In the genomic region with DNA sequence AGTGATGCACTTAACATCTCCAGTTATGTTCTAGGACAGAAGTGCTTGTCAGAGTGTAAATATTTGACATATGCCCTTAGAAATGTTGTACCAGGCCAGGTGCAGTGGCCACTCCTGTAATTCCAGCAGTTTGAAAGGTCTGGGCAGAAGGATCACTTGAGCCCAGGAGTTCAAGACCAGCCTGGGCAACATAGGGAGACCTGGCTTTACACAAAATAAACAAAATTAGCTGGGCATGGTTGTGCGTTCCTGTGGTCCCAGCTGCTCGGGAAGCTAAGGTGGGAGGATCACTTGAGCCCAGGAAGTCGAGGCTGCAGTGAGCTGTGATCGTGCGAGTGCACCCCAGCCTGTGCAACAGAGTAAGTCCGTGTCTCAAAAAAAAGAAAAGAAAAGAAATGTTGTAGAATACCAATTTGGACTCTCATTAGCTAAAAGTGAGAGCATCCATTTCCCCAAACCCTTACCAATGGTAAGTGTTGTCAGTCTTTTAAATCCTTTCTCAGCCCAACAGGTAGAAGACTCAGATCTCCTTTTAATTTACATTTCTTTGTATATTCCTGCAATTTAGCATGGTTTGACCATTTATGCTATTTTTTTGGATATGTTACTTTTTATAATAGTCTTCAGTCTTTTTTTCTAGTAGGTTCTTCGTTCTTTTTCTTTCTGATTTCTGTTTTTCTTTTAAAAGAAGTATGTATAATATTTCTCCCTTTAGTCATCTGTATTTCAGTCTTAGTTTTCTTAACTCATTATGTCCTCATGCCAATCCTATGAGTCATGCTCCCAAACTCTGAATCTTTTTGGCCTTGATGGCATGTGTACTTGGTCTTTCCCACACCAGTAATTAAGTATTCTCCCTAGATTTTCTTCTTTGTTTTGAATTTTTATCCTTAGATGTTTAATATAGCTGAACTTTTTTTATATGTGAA, we compare ENCODE assay signal across 10 cellular contexts.
A peak's percentile ranks its signal among the peaks of the same experiment; 100 is the strongest.
DNase-seq lines count a peak whose midpoint lies in the region; ATAC-seq and TF ChIP-seq lines count a peak whose summit lies in the region.
"Had no signal": no experiment of that assay in that cellular context is flagged by ENCODE, and none has a peak within 500 bp of the region (broad histone marks: within the 10 kb centered on the region; RNA-seq: fewer than 3 reads in every experiment).

No MANE protein-coding gene starts in this region.

- H3K4ac ChIP-seq in mesenchymal stem cell (ENCODE audit: low read depth in 1 of 2, low read length in 2 of 2) = peak overlapping the region in 1 of 2 experiments; percentile 47

- DNase-seq in AG09319 (ENCODE audit: extremely low read depth, low read depth) (peak; percentile 94), MG63 (peak; percentile 41), coronary artery (ENCODE audit: low spot score) (no peak), mesenchymal stem cell (peak; percentile 90), CD1c-positive myeloid dendritic cell (ENCODE audit: extremely low spot score) (no peak), NCI-H526 (lab: John Stamatoyannopoulos, UW) (no peak)
- no peak for DNase-seq in activated CD4-positive, CD25-positive, alpha-beta regulatory T cell treated with anti-CD3 and anti-CD28 coated beads, Interleukin-2, amount 50 U/mL, for 72 hours
- DNase-seq: NK-92 treated with Interleukin-12 subunit alpha and Interleukin-12 subunit beta, amount 100 ng/mL, for 24 hours; stimulated activated naive CD4-positive, alpha-beta T cell treated with Interleukin-2 at 50 U/mL for 16 hours had no signal

- peaks cover 3% of the 10 kb centered on the region; the same call in 1 of the 2 replicates for H3K36me3 ChIP-seq in MG63
- H3K36me3 ChIP-seq in mesenchymal stem cell (ENCODE audit: control insufficient read depth in 1 of 2, insufficient read depth in 2 of 2, low read depth in 1 of 2, low read length in 2 of 2) = peaks cover 9 to 14% of the 10 kb centered on the region in 2 experiments

- H3K4me1 ChIP-seq in mesenchymal stem cell (ENCODE audit: control insufficient read depth, insufficient read depth, low read depth, low read length) = no peaks in the 10 kb centered on the region

- H2BK120ac ChIP-seq in mesenchymal stem cell (ENCODE audit: low read depth, low read length) = peak overlapping the region; percentile 42

- H4K91ac ChIP-seq in mesenchymal stem cell (ENCODE audit: low read length) = no peak overlapping the region

- H3K4me3 ChIP-seq in MG63 = peak overlapping the region; percentile 24
- peak overlapping the region; percentile 23 for H3K4me3 ChIP-seq in coronary artery
- H3K4me3 ChIP-seq in mesenchymal stem cell (ENCODE audit: insufficient read depth in 1 of 2, low read depth in 1 of 2, low read length in 2 of 2) = peak overlapping the region in 1 of 2 experiments; percentile 34

- 12% methylated on average over 4 of the region's 7 CpGs for WGBS in mesenchymal stem cell

- peak overlapping the region in 1 of 2 experiments; percentile 11 for H2BK12ac ChIP-seq in mesenchymal stem cell (ENCODE audit: low read length in 2 of 2)

- no peak overlapping the region for H3K23ac ChIP-seq in mesenchymal stem cell (ENCODE audit: low read length in 2 of 2)

- H4K8ac ChIP-seq in mesenchymal stem cell (ENCODE audit: low read length) = peak overlapping the region; percentile 57

- H3K27ac ChIP-seq in coronary artery (peak overlapping the region; percentile 28 to 75), mesenchymal stem cell (ENCODE audit: low read length, poor library complexity, severe bottlenecking) (peak overlapping the region; percentile 90)

- no peak overlapping the region for H2AFZ ChIP-seq in mesenchymal stem cell (ENCODE audit: low read depth, low read length)

- peak overlapping the region; percentile 75 for H3K9ac ChIP-seq in mesenchymal stem cell (ENCODE audit: low read length)

- no peak overlapping the region for H3K14ac ChIP-seq in mesenchymal stem cell (ENCODE audit: low read length in 2 of 2)

- no peaks in the 10 kb centered on the region for H3K9me3 ChIP-seq in MG63
- H3K9me3 ChIP-seq in mesenchymal stem cell (ENCODE audit: control insufficient read depth, low read length) = no peaks in the 10 kb centered on the region

- H3K4me2 ChIP-seq in mesenchymal stem cell (ENCODE audit: low read length, poor library complexity, severe bottlenecking) = peak overlapping the region; percentile 16

- peak overlapping the region; percentile 44 to 75 for H3K18ac ChIP-seq in mesenchymal stem cell (ENCODE audit: low read depth in 1 of 2, low read length in 2 of 2)

- H3K27me3 ChIP-seq in MG63 (no peaks in the 10 kb centered on the region), mesenchymal stem cell (ENCODE audit: control insufficient read depth in 1 of 2, insufficient read depth in 1 of 2, low read length in 2 of 2) (no peaks in the 10 kb centered on the region)

- no peak overlapping the region for H2AK5ac ChIP-seq in mesenchymal stem cell (ENCODE audit: low read length, severe bottlenecking)

- no peak overlapping the region for H2BK5ac ChIP-seq in mesenchymal stem cell (ENCODE audit: low read depth, low read length, poor library complexity, severe bottlenecking)

- H2BK15ac ChIP-seq in mesenchymal stem cell (ENCODE audit: low read depth, poor library complexity, severe bottlenecking) = no peak overlapping the region

- no peak for TF ChIP-seq CTCF in AG09319 (IDR thresholded peaks at IDR 0.05; ENCODE audit: low read depth, low read length)
- no peak for TF ChIP-seq CTCF in coronary artery (IDR thresholded peaks at IDR 0.05)

- ATAC-seq in HG03571 (IDR thresholded peaks at IDR 0.05; ENCODE audit: unreplicated experiment) = no peak

- H3K79me1 ChIP-seq in mesenchymal stem cell (replicated peaks; ENCODE audit: low read length, poor library complexity, severe bottlenecking) = peaks cover 17% of the 10 kb centered on the region

Comparison
In these comparisons a context has a peak if more than half of its experiments do, and no peak if none do; other contexts are left out.
1. DNase-seq: peak in AG09319 (single experiment), MG63 (single experiment) and mesenchymal stem cell (single experiment); none in coronary artery (single experiment), CD1c-positive myeloid dendritic cell (single experiment), NCI-H526 (0 of 2) and activated CD4-positive, CD25-positive, alpha-beta regulatory T cell treated with anti-CD3 and anti-CD28 coated beads, Interleukin-2, amount 50 U/mL, for 72 hours (single experiment).